In genomic region chr22:44132724-44133123, GRCh38 we compare ENCODE assay signal across 21 cellular contexts. TPM values are rescaled to one million over a fixed set of nuclear protein-coding genes. Genes with fewer than 3 reads are reported as not detected.
"Had no signal": no experiment of that assay in that cellular context is flagged by ENCODE, and none has a peak within 500 bp of the region (broad histone marks: within the 10 kb centered on the region; RNA-seq: fewer than 3 reads in every experiment).

No MANE protein-coding gene starts in this region.

- H3K9ac ChIP-seq: parathyroid adenoma had no signal

- H3K27ac ChIP-seq: body of pancreas, coronary artery, heart right ventricle, parathyroid adenoma, transverse colon had no signal

- DNase-seq: activated CD4-positive, alpha-beta T cell treated with anti-CD3 and anti-CD28 coated beads, Interleukin-2, amount 50 U/mL, for 4 hours; activated effector memory CD4-positive, alpha-beta T cell treated with Interleukin-2 at 50 U/mL for 16 hours; activated T-cell treated with anti-CD3 and anti-CD28 coated beads, Interleukin-2, amount 50 U/mL, for 1 hour; body of pancreas; central memory CD4-positive, alpha-beta T cell; effector CD4-positive, alpha-beta T cell; heart right ventricle; kidney glomerular epithelial cell; stimulated activated CD4-positive, alpha-beta T cell treated with anti-CD3 and anti-CD28 coated beads, Interleukin-2, amount 100 ng/mL, for 24 hours; stimulated activated naive B cell treated with anti-CD40 and anti-IgM and Interleukin-4, amounts not matched to agents 10 μg/mL and 1 μg/mL and 100 μg/mL, for 72 hours; substantia nigra; T-helper 2 cell; transverse colon had no signal

- H3K27ac Mint-ChIP-seq: activated naive CD4-positive, alpha-beta T cell treated with anti-CD3 and anti-CD28 coated beads, Interleukin-2, amount 50 U/mL, for 24 hours; mesothelial cell of epicardium; stimulated activated naive B cell treated with anti-CD40 and anti-IgM and Interleukin-4, amounts not matched to agents 10 μg/mL and 1 μg/mL and 100 μg/mL, for 72 hours had no signal

- H3K4me1 ChIP-seq: body of pancreas, parathyroid adenoma had no signal

- H3K27me3 ChIP-seq: body of pancreas, heart right ventricle, transverse colon had no signal

- ATAC-seq: activated CD4-positive, CD25-positive, alpha-beta regulatory T cell treated with anti-CD3 and anti-CD28 coated beads, Interleukin-2, amount 50 U/mL, for 24 hours; body of pancreas; stimulated activated naive B cell treated with anti-CD40 and anti-IgM and Interleukin-4, amounts not matched to agents 10 μg/mL and 1 μg/mL and 100 μg/mL, for 72 hours had no signal

- H3K4me3 Mint-ChIP-seq: activated naive CD4-positive, alpha-beta T cell treated with anti-CD3 and anti-CD28 coated beads, Interleukin-2, amount 50 U/mL, for 24 hours; mesothelial cell of epicardium; neural crest cell; stimulated activated naive B cell treated with anti-CD40 and anti-IgM and Interleukin-4, amounts not matched to agents 10 μg/mL and 1 μg/mL and 100 μg/mL, for 72 hours had no signal

- H3K4me1 Mint-ChIP-seq: mesothelial cell of epicardium had no signal

- H3K4me3 ChIP-seq: body of pancreas, coronary artery, heart right ventricle, transverse colon had no signal

- H2AFZ ChIP-seq: parathyroid adenoma had no signal

RNA-seq across cellular contexts. Expression of gene PARVG, which starts 48.0 kb away (rescaled TPM):
- total RNA-seq: fibroblast of lung, myocyte had no signal
- polyA plus RNA-seq: fibroblast of lung had no signal
